1 cellular context compared by ENCODE assay signal in the genomic region with DNA sequence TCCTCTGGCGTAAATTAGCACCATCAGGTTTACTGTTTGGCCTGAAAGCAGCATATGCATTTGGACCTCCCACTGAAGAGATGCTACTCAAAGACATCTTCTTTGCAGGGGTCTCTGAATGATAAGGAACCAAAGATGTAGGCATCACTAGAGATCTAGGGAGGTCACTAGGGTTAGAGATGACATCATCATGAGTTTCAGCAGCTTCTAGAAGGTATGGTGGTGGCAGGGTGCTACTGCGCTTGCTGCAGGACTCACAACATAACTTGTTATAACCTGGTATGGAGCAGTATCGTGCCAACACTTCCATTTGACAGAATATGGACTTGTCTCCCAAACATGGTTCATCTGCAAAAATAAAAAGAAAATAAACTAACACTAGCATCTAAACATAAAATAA.
TF ChIP-seq lines count a peak whose summit lies in the region.

No MANE protein-coding gene starts in this region.

TF ChIP-seq in WTC11, 78 proteins besides CTCF, POLR2A, EP300 and RAD21 (continued from another document):
- TF ChIP-seq, protein P1, sequence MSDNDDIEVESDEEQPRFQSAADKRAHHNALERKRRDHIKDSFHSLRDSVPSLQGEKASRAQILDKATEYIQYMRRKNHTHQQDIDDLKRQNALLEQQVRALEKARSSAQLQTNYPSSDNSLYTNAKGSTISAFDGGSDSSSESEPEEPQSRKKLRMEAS (CRISPR knock-in tag; IDR thresholded peaks at IDR 0.05) = no peak
- TF ChIP-seq FOXJ3 (CRISPR knock-in tag; IDR thresholded peaks at IDR 0.05; ENCODE audit: borderline replicate concordance) (no peak), NFE2L1 (CRISPR knock-in tag; IDR thresholded peaks at IDR 0.05) (no peak), OVOL2 (CRISPR knock-in tag; IDR thresholded peaks at IDR 0.05; ENCODE audit: borderline replicate concordance) (no peak), ZNF263 (CRISPR knock-in tag; IDR thresholded peaks at IDR 0.05; ENCODE audit: low read depth) (no peak)
- TF ChIP-seq, protein P2, sequence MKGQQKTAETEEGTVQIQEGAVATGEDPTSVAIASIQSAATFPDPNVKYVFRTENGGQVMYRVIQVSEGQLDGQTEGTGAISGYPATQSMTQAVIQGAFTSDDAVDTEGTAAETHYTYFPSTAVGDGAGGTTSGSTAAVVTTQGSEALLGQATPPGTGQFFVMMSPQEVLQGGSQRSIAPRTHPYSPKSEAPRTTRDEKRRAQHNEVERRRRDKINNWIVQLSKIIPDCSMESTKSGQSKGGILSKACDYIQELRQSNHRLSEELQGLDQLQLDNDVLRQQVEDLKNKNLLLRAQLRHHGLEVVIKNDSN (CRISPR knock-in tag; IDR thresholded peaks at IDR 0.05) = no peak
